ENCODE assay signal across 2 cellular contexts in genomic region chr22:21917959-21918261, GRCh38.
TF ChIP-seq lines count a peak whose summit lies in the region.

No MANE protein-coding gene starts in this region.

TF ChIP-seq in HepG2, 621 proteins besides CTCF, POLR2A, EP300 and RAD21:
- TF ChIP-seq ZNF687 (CRISPR knock-in tag; IDR thresholded peaks at IDR 0.05), result peak; percentile 24; the same call in 1 of the 2 replicates
- TF ChIP-seq SP5 (CRISPR knock-in tag; IDR thresholded peaks at IDR 0.05; ENCODE audit: borderline replicate concordance, low read depth), result no peak
- TF ChIP-seq TBX2 (CRISPR knock-in tag; IDR thresholded peaks at IDR 0.05; ENCODE audit: borderline replicate concordance), result 0 out of 2 replicates have a peak, but pooled peaks have one; percentile 25

TF ChIP-seq in H1, 55 proteins besides CTCF, POLR2A, EP300 and RAD21:
- TF ChIP-seq JUND (IDR thresholded peaks at IDR 0.05; ENCODE audit: low read length), result no peak
TF ChIP-seq in H1: peak in this region for 0.
